ENCODE assay signal across 14 cellular contexts in genomic region chr1:71414229-71414628, GRCh38.
DNase-seq lines count a peak whose midpoint lies in the region; TF ChIP-seq lines count a peak whose summit lies in the region.
"Had no signal": no experiment of that assay in that cellular context is flagged by ENCODE, and none has a peak within 500 bp of the region (broad histone marks: within the 10 kb centered on the region; RNA-seq: fewer than 3 reads in every experiment).

No MANE protein-coding gene starts in this region.

- H4K20me1 ChIP-seq in neural progenitor cell (ENCODE audit: low read depth): no peaks in the 10 kb centered on the region

- H3F3A ChIP-seq in neural progenitor cell (ENCODE audit: low read depth): no peaks in the 10 kb centered on the region

- H3K4me1 ChIP-seq in neural progenitor cell: peaks cover 7% of the 10 kb centered on the region
- H3K4me1 ChIP-seq: transverse colon had no signal

- no peak overlapping the region for H3K27ac Mint-ChIP-seq in neural progenitor cell

- TF ChIP-seq CTCF in neural progenitor cell (IDR thresholded peaks at IDR 0.05): no peak

- no peak overlapping the region for H3K9ac ChIP-seq in neural progenitor cell

- no peak overlapping the region for H3K4me3 Mint-ChIP-seq in neural progenitor cell
- H3K4me3 Mint-ChIP-seq: activated T-cell treated with anti-CD3 and anti-CD28 coated beads, Interleukin-2, amount 50 U/mL, for 4 hours; neural crest cell had no signal

- no peaks in the 10 kb centered on the region for H3K9me3 ChIP-seq in neural progenitor cell (ENCODE audit: low read depth)
- H3K9me3 ChIP-seq: transverse colon had no signal

- H3K4me2 ChIP-seq in neural progenitor cell: peak overlapping the region; percentile 19

- DNase-seq in DMS53 (lab: John Stamatoyannopoulos, UW): peak; percentile 38
- DNase-seq in DMS53 treated with DMSO at 0.1 percent for 48 hours (lab: John Stamatoyannopoulos, UW; ENCODE audit: unreplicated experiment): no peak
- peak; percentile 62 to 91 for DNase-seq in NCI-H2081 (lab: John Stamatoyannopoulos, UW)
- DNase-seq in SIG-M5 treated with dmso at 0.1 percent for 504 hours (lab: John Stamatoyannopoulos, UW; ENCODE audit: unreplicated experiment): peak; percentile 87
- DNase-seq in neural progenitor cell (ENCODE audit: low spot score): no peak
- no peak for DNase-seq in stimulated activated CD4-positive, alpha-beta T cell treated with anti-CD3 and anti-CD28 coated beads, Interleukin-15, amount 100 ng/mL, for 24 hours
- no peak for DNase-seq in HuH-7 (ENCODE audit: low spot score)
- DNase-seq in medulla oblongata (ENCODE audit: extremely low spot score): no peak
- DNase-seq: activated T-cell treated with anti-CD3 and anti-CD28 coated beads, Interleukin-2, amount 50 U/mL, for 4 hours; left cardiac atrium; NCI-H187 treated with DMSO at 0.1 percent for 48 hours; transverse colon had no signal

- no peaks in the 10 kb centered on the region for H3K9me3 Mint-ChIP-seq in neural progenitor cell
- H3K9me3 Mint-ChIP-seq: neural crest cell had no signal

- no peaks in the 10 kb centered on the region for H3K79me2 ChIP-seq in neural progenitor cell (ENCODE audit: low read depth)

- no peak overlapping the region for H3K27ac ChIP-seq in neural progenitor cell
- H3K27ac ChIP-seq: 22Rv1, transverse colon had no signal

- no peak overlapping the region for H3K4me3 ChIP-seq in neural progenitor cell
- H3K4me3 ChIP-seq: transverse colon had no signal

- H3K36me3 ChIP-seq in neural progenitor cell: no peaks in the 10 kb centered on the region
- H3K36me3 ChIP-seq: transverse colon had no signal

- peak overlapping the region; percentile 57 for H2AFZ ChIP-seq in neural progenitor cell (replicated peaks)

- no peaks in the 10 kb centered on the region for H3K27me3 ChIP-seq in neural progenitor cell
- H3K27me3 ChIP-seq: transverse colon had no signal

- no peaks in the 10 kb centered on the region for H3K36me3 Mint-ChIP-seq in neural progenitor cell

- peaks cover 5% of the 10 kb centered on the region for H3K4me1 Mint-ChIP-seq in neural progenitor cell
- H3K4me1 Mint-ChIP-seq: neural crest cell had no signal

- peaks cover 2% of the 10 kb centered on the region for H3K27me3 Mint-ChIP-seq in neural progenitor cell (ENCODE audit: insufficient read depth, low read depth)

Comparison
In these comparisons a context has a peak if more than half of its experiments do, and no peak if none do; other contexts are left out.
1. DNase-seq: peak in DMS53 (single experiment), NCI-H2081 (2 of 2) and SIG-M5 treated with dmso at 0.1 percent for 504 hours (single experiment); none in DMS53 treated with DMSO at 0.1 percent for 48 hours (single experiment), neural progenitor cell (single experiment), stimulated activated CD4-positive, alpha-beta T cell treated with anti-CD3 and anti-CD28 coated beads, Interleukin-15, amount 100 ng/mL, for 24 hours (single experiment), HuH-7 (single experiment) and medulla oblongata (single experiment).